20 cellular contexts compared by ENCODE assay signal in genomic region chr16:27489421-27489820, GRCh38.
DNase-seq lines count a peak whose midpoint lies in the region; ATAC-seq and TF ChIP-seq lines count a peak whose summit lies in the region.
"Had no signal": no experiment of that assay in that cellular context is flagged by ENCODE, and none has a peak within 500 bp of the region (broad histone marks: within the 10 kb centered on the region; RNA-seq: fewer than 3 reads in every experiment).

No MANE protein-coding gene starts in this region.

- no peaks in the 10 kb centered on the region for H3K27me3 Mint-ChIP-seq in activated naive CD4-positive, alpha-beta T cell treated with anti-CD3 and anti-CD28 coated beads, Interleukin-2, amount 10 ng/mL, durations not matched to agents 7 days and 5 days
- H3K27me3 Mint-ChIP-seq in effector memory CD8-positive, alpha-beta T cell: no peaks in the 10 kb centered on the region
- no peaks in the 10 kb centered on the region for H3K27me3 Mint-ChIP-seq in nephron progenitor cell (ENCODE audit: low read depth, poor library complexity)
- H3K27me3 Mint-ChIP-seq: CD4-positive, alpha-beta T cell had no signal

- 94 to 96% (median 94%) methylated on average over 21 of the region's 21 CpGs for WGBS in ovary, 3 donors

- ATAC-seq in effector memory CD8-positive, alpha-beta T cell (replicated peaks): no peak
- no peak for ATAC-seq in left colon
- ATAC-seq: A549, GM23338 had no signal

- H3K27me3 ChIP-seq in tibial artery (no peaks in the 10 kb centered on the region), ovary (no peaks in the 10 kb centered on the region)

- H3K4me1 ChIP-seq in tibial artery: no peaks in the 10 kb centered on the region
- no peaks in the 10 kb centered on the region for H3K4me1 ChIP-seq in ovary (ENCODE audit: insufficient read depth)
- H3K4me1 ChIP-seq: A549, Caco-2 had no signal

- no peak overlapping the region for H3K4me3 Mint-ChIP-seq in activated naive CD4-positive, alpha-beta T cell treated with anti-CD3 and anti-CD28 coated beads, Interleukin-2, amount 10 ng/mL, durations not matched to agents 7 days and 5 days
- H3K4me3 Mint-ChIP-seq in effector memory CD8-positive, alpha-beta T cell: no peak overlapping the region
- H3K4me3 Mint-ChIP-seq in nephron progenitor cell: no peak overlapping the region
- H3K4me3 Mint-ChIP-seq: CD4-positive, alpha-beta T cell; GM23338 had no signal

- no peaks in the 10 kb centered on the region for H3K4me1 Mint-ChIP-seq in activated naive CD4-positive, alpha-beta T cell treated with anti-CD3 and anti-CD28 coated beads, Interleukin-2, amount 10 ng/mL, durations not matched to agents 7 days and 5 days
- peaks cover 9 to 13% of the 10 kb centered on the region in 2 donors for H3K4me1 Mint-ChIP-seq in effector memory CD8-positive, alpha-beta T cell (ENCODE audit: low read depth in 2 of 2)
- H3K4me1 Mint-ChIP-seq in nephron progenitor cell: no peaks in the 10 kb centered on the region
- H3K4me1 Mint-ChIP-seq: GM23338 had no signal

- no peaks in the 10 kb centered on the region for H3K9me3 ChIP-seq in tibial artery
- H3K9me3 ChIP-seq in ovary: no peaks in the 10 kb centered on the region
- H3K9me3 ChIP-seq: A549, Caco-2 had no signal

- H3K27ac ChIP-seq in tibial artery: no peak overlapping the region
- H3K27ac ChIP-seq in ovary: no peak overlapping the region
- H3K27ac ChIP-seq: 22Rv1, A549, C4-2B, HL-60 had no signal

- peak overlapping the region; percentile 25 for H3K27ac Mint-ChIP-seq in activated naive CD4-positive, alpha-beta T cell treated with anti-CD3 and anti-CD28 coated beads, Interleukin-2, amount 10 ng/mL, durations not matched to agents 7 days and 5 days
- H3K27ac Mint-ChIP-seq in effector memory CD8-positive, alpha-beta T cell: peak overlapping the region; percentile 15 to 71
- H3K27ac Mint-ChIP-seq in nephron progenitor cell: peak overlapping the region; percentile 68
- H3K27ac Mint-ChIP-seq: CD4-positive, alpha-beta T cell; GM23338 had no signal

- intact Hi-C loops in posterior vena cava (cut with DNase I) (loop anchor here in 1 of 2 donors (1.0 kb wide), 1 partner anchor 24 kb away; no protein-coding TSS in a partner anchor), tibial artery (cut with DNase I; ENCODE audit: low total_unique reads) (no loop called here), left colon (cut with DNase I, micrococcal nuclease) (no loop called here), ovary (cut with DNase I) (no loop called here)

- no peak for TF ChIP-seq EP300 in ovary (IDR thresholded peaks at IDR 0.05)

- TF ChIP-seq CTCF in nephron progenitor cell (IDR thresholded peaks at IDR 0.05) (no peak), tibial artery (IDR thresholded peaks at IDR 0.05) (no peak), ovary (IDR thresholded peaks at IDR 0.05) (no peak)

- H3K36me3 ChIP-seq in tibial artery (peaks cover 80 to 100% (median 98%) of the 10 kb centered on the region in 3 donors), ovary (no peaks in the 10 kb centered on the region)

- H3K36me3 Mint-ChIP-seq in activated naive CD4-positive, alpha-beta T cell treated with anti-CD3 and anti-CD28 coated beads, Interleukin-2, amount 10 ng/mL, durations not matched to agents 7 days and 5 days: peaks cover 49% of the 10 kb centered on the region
- peaks cover 79% of the 10 kb centered on the region for H3K36me3 Mint-ChIP-seq in effector memory CD8-positive, alpha-beta T cell (ENCODE audit: insufficient read depth)
- H3K36me3 Mint-ChIP-seq in nephron progenitor cell (ENCODE audit: low read depth): peaks cover 84% of the 10 kb centered on the region

- CTCF ChIA-PET in activated naive CD4-positive, alpha-beta T cell treated with anti-CD3 and anti-CD28 coated beads, Interleukin-2, amount 10 ng/mL, durations not matched to agents 7 days and 5 days (lab: Charles Lee): no interaction called here

- no peak for TF ChIP-seq POLR2A in ovary (IDR thresholded peaks at IDR 0.05)

- no peak for DNase-seq in activated naive CD4-positive, alpha-beta T cell treated with anti-CD3 and anti-CD28 coated beads, Interleukin-2, amount 10 ng/mL, durations not matched to agents 7 days and 5 days
- no peak for DNase-seq in activated naive CD4-positive, alpha-beta T cell treated with Interleukin-2 at 50 U/mL for 16 hours
- DNase-seq in effector memory CD8-positive, alpha-beta T cell: no peak
- DNase-seq in nephron progenitor cell: no peak
- peak; percentile 78 for DNase-seq in posterior vena cava (ENCODE audit: low spot score)
- DNase-seq in tibial artery: no peak
- no peak for DNase-seq in left colon
- DNase-seq in ovary: no peak
- DNase-seq: AML-193; Caco-2; CD4-positive, alpha-beta T cell; DMS153; DMS79; GDM1; HCEC 1CT had no signal

- H3K4me3 ChIP-seq in tibial artery: no peak overlapping the region
- no peak overlapping the region for H3K4me3 ChIP-seq in ovary
- H3K4me3 ChIP-seq: A549, GM23338 had no signal

- H3K9me3 Mint-ChIP-seq in activated naive CD4-positive, alpha-beta T cell treated with anti-CD3 and anti-CD28 coated beads, Interleukin-2, amount 10 ng/mL, durations not matched to agents 7 days and 5 days: no peaks in the 10 kb centered on the region
- H3K9me3 Mint-ChIP-seq in effector memory CD8-positive, alpha-beta T cell: no peaks in the 10 kb centered on the region
- no peaks in the 10 kb centered on the region for H3K9me3 Mint-ChIP-seq in nephron progenitor cell
- H3K9me3 Mint-ChIP-seq: CD4-positive, alpha-beta T cell; GM23338 had no signal
